Comparison of ENCODE assay signal across 2 cellular contexts in the genomic region with DNA sequence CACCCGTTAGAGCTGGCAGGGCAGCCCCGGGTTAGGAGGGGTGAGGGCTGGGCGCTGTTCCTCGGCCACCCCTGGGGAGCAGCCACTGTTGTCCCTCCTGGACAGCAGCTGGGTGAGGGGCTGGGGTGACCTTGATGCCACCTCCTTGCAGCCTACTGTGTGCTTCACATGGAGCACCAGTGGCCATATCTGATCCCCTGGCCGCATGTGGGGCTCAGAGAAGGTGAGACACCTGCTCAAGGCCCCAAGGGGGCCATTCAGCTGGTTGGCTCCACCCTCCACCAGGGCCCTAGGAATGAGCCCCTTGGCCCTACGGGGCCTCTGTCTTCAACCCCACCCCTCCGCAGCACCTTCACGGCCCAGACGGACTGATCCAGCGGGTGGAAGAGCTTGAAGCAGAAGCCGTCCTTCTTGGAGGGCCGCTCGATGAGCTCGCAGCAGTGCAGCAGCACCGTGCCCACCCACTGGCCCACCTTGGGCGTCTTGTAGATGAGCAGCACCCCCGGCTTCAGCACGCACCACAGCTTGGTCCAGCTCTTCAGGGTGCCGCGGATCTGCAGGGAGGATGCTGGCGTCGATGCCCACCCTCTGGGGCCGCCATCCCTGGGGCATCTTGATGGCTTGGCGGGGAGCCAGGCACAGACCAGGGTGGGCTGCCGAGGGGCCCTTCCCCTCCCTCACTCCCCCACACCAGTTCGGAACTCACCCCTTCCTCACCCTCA.
TF ChIP-seq lines count a peak whose summit lies in the region.

No MANE protein-coding gene starts in this region.

TF ChIP-seq in SK-N-SH, 30 proteins besides CTCF, POLR2A, EP300 and RAD21:
- no peak for TF ChIP-seq FOXM1 (IDR thresholded peaks at IDR 0.05; ENCODE audit: low read depth)
- no peak for TF ChIP-seq RXRA (IDR thresholded peaks at IDR 0.05; ENCODE audit: borderline replicate concordance, low read depth)
- TF ChIP-seq TAF1 (IDR thresholded peaks at IDR 0.05; ENCODE audit: borderline replicate concordance, low read depth, low read length): no peak
- TF ChIP-seq FOXJ3 (CRISPR knock-in tag; IDR thresholded peaks at IDR 0.05): no peak
- TF ChIP-seq YY1 (IDR thresholded peaks at IDR 0.05; ENCODE audit: low read depth): no peak
- TF ChIP-seq MEF2A (IDR thresholded peaks at IDR 0.05; ENCODE audit: borderline replicate concordance, low read depth): no peak
- TF ChIP-seq FOSL2 (IDR thresholded peaks at IDR 0.05; ENCODE audit: borderline replicate concordance, low read depth): no peak
- TF ChIP-seq, protein P1, sequence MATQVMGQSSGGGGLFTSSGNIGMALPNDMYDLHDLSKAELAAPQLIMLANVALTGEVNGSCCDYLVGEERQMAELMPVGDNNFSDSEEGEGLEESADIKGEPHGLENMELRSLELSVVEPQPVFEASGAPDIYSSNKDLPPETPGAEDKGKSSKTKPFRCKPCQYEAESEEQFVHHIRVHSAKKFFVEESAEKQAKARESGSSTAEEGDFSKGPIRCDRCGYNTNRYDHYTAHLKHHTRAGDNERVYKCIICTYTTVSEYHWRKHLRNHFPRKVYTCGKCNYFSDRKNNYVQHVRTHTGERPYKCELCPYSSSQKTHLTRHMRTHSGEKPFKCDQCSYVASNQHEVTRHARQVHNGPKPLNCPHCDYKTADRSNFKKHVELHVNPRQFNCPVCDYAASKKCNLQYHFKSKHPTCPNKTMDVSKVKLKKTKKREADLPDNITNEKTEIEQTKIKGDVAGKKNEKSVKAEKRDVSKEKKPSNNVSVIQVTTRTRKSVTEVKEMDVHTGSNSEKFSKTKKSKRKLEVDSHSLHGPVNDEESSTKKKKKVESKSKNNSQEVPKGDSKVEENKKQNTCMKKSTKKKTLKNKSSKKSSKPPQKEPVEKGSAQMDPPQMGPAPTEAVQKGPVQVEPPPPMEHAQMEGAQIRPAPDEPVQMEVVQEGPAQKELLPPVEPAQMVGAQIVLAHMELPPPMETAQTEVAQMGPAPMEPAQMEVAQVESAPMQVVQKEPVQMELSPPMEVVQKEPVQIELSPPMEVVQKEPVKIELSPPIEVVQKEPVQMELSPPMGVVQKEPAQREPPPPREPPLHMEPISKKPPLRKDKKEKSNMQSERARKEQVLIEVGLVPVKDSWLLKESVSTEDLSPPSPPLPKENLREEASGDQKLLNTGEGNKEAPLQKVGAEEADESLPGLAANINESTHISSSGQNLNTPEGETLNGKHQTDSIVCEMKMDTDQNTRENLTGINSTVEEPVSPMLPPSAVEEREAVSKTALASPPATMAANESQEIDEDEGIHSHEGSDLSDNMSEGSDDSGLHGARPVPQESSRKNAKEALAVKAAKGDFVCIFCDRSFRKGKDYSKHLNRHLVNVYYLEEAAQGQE (IDR thresholded peaks at IDR 0.05; ENCODE audit: low read depth, low read length): no peak
- TF ChIP-seq JUND (IDR thresholded peaks at IDR 0.05): no peak
- TF ChIP-seq RCOR1 (IDR thresholded peaks at IDR 0.05; ENCODE audit: low read length): no peak
- TF ChIP-seq, protein P2, sequence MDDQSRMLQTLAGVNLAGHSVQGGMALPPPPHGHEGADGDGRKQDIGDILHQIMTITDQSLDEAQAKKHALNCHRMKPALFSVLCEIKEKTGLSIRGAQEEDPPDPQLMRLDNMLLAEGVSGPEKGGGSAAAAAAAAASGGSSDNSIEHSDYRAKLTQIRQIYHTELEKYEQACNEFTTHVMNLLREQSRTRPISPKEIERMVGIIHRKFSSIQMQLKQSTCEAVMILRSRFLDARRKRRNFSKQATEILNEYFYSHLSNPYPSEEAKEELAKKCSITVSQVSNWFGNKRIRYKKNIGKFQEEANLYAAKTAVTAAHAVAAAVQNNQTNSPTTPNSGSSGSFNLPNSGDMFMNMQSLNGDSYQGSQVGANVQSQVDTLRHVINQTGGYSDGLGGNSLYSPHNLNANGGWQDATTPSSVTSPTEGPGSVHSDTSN (IDR thresholded peaks at IDR 0.05): no peak
TF ChIP-seq in SK-N-SH: peak in this region for 0.

TF ChIP-seq in SK-N-SH treated with all-trans-retinoic acid at 6 μM for 48 hours, 23 proteins besides CTCF, POLR2A, EP300 and RAD21:
- no peak for TF ChIP-seq ZNF565 (CRISPR knock-in tag; conservative IDR thresholded peaks at IDR 0.05; ENCODE audit: low read depth)
- TF ChIP-seq TCF4 (CRISPR knock-in tag; IDR thresholded peaks at IDR 0.05; ENCODE audit: borderline replicate concordance): no peak
- TF ChIP-seq, protein P3, sequence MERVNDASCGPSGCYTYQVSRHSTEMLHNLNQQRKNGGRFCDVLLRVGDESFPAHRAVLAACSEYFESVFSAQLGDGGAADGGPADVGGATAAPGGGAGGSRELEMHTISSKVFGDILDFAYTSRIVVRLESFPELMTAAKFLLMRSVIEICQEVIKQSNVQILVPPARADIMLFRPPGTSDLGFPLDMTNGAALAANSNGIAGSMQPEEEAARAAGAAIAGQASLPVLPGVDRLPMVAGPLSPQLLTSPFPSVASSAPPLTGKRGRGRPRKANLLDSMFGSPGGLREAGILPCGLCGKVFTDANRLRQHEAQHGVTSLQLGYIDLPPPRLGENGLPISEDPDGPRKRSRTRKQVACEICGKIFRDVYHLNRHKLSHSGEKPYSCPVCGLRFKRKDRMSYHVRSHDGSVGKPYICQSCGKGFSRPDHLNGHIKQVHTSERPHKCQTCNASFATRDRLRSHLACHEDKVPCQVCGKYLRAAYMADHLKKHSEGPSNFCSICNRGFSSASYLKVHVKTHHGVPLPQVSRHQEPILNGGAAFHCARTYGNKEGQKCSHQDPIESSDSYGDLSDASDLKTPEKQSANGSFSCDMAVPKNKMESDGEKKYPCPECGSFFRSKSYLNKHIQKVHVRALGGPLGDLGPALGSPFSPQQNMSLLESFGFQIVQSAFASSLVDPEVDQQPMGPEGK (CRISPR knock-in tag; IDR thresholded peaks at IDR 0.05; ENCODE audit: borderline replicate concordance): no peak
- TF ChIP-seq ZNF8 (CRISPR knock-in tag; IDR thresholded peaks at IDR 0.05): no peak
- TF ChIP-seq ZFP30 (CRISPR knock-in tag; IDR thresholded peaks at IDR 0.05): no peak
- TF ChIP-seq ZC3H10 (CRISPR knock-in tag; IDR thresholded peaks at IDR 0.05): no peak
- no peak for TF ChIP-seq ISL1 (CRISPR knock-in tag; IDR thresholded peaks at IDR 0.05)
- TF ChIP-seq, protein P4, sequence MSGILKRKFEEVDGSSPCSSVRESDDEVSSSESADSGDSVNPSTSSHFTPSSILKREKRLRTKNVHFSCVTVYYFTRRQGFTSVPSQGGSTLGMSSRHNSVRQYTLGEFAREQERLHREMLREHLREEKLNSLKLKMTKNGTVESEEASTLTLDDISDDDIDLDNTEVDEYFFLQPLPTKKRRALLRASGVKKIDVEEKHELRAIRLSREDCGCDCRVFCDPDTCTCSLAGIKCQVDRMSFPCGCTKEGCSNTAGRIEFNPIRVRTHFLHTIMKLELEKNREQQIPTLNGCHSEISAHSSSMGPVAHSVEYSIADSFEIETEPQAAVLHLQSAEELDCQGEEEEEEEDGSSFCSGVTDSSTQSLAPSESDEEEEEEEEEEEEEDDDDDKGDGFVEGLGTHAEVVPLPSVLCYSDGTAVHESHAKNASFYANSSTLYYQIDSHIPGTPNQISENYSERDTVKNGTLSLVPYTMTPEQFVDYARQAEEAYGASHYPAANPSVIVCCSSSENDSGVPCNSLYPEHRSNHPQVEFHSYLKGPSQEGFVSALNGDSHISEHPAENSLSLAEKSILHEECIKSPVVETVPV (CRISPR knock-in tag; IDR thresholded peaks at IDR 0.05): no peak
- TF ChIP-seq OSR1 (CRISPR knock-in tag; IDR thresholded peaks at IDR 0.05): no peak
- TF ChIP-seq, protein P5, sequence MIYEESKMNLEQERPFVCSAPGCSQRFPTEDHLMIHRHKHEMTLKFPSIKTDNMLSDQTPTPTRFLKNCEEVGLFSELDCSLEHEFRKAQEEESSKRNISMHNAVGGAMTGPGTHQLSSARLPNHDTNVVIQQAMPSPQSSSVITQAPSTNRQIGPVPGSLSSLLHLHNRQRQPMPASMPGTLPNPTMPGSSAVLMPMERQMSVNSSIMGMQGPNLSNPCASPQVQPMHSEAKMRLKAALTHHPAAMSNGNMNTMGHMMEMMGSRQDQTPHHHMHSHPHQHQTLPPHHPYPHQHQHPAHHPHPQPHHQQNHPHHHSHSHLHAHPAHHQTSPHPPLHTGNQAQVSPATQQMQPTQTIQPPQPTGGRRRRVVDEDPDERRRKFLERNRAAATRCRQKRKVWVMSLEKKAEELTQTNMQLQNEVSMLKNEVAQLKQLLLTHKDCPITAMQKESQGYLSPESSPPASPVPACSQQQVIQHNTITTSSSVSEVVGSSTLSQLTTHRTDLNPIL (CRISPR knock-in tag; IDR thresholded peaks at IDR 0.05; ENCODE audit: low read depth): no peak
- no peak for TF ChIP-seq BACH2 (CRISPR knock-in tag; IDR thresholded peaks at IDR 0.05; ENCODE audit: borderline replicate concordance)
- TF ChIP-seq TOX (CRISPR knock-in tag; IDR thresholded peaks at IDR 0.05; ENCODE audit: borderline replicate concordance): no peak
- no peak for TF ChIP-seq SNAI2 (CRISPR knock-in tag; IDR thresholded peaks at IDR 0.05)
- TF ChIP-seq CSDC2 (CRISPR knock-in tag; IDR thresholded peaks at IDR 0.05): no peak
- TF ChIP-seq GLIS3 (CRISPR knock-in tag; IDR thresholded peaks at IDR 0.05): no peak
- TF ChIP-seq, protein P6, sequence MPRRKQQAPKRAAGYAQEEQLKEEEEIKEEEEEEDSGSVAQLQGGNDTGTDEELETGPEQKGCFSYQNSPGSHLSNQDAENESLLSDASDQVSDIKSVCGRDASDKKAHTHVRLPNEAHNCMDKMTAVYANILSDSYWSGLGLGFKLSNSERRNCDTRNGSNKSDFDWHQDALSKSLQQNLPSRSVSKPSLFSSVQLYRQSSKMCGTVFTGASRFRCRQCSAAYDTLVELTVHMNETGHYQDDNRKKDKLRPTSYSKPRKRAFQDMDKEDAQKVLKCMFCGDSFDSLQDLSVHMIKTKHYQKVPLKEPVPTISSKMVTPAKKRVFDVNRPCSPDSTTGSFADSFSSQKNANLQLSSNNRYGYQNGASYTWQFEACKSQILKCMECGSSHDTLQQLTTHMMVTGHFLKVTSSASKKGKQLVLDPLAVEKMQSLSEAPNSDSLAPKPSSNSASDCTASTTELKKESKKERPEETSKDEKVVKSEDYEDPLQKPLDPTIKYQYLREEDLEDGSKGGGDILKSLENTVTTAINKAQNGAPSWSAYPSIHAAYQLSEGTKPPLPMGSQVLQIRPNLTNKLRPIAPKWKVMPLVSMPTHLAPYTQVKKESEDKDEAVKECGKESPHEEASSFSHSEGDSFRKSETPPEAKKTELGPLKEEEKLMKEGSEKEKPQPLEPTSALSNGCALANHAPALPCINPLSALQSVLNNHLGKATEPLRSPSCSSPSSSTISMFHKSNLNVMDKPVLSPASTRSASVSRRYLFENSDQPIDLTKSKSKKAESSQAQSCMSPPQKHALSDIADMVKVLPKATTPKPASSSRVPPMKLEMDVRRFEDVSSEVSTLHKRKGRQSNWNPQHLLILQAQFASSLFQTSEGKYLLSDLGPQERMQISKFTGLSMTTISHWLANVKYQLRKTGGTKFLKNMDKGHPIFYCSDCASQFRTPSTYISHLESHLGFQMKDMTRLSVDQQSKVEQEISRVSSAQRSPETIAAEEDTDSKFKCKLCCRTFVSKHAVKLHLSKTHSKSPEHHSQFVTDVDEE (CRISPR knock-in tag; IDR thresholded peaks at IDR 0.05): no peak
